19 cellular contexts compared by ENCODE assay signal in genomic region chr22:43168416-43169309, GRCh38. TPM values are rescaled to one million over a fixed set of nuclear protein-coding genes. Genes with fewer than 3 reads are reported as not detected.
DNase-seq lines count a peak whose midpoint lies in the region; FAIRE-seq and TF ChIP-seq lines count a peak whose summit lies in the region.
"Had no signal": no experiment of that assay in that cellular context is flagged by ENCODE, and none has a peak within 500 bp of the region (broad histone marks: within the 10 kb centered on the region; RNA-seq: fewer than 3 reads in every experiment).

No MANE protein-coding gene starts in this region.

- H3K4me3 Mint-ChIP-seq in H9 = peak overlapping the region in 1 of 2 experiments; percentile 25; a peak in 1 of 5 replicates
- H3K4me3 Mint-ChIP-seq in immature natural killer cell = no peak overlapping the region
- H3K4me3 Mint-ChIP-seq: CD4-positive, alpha-beta memory T cell; IgD-negative memory B cell had no signal

- H2BK120ac ChIP-seq in H9 (ENCODE audit: low read depth, low read length, poor library complexity, severe bottlenecking) = no peak overlapping the region

- H3K27me3 Mint-ChIP-seq in H9 (ENCODE audit: low read depth) = no peaks in the 10 kb centered on the region; the same call in none of the 2 replicates
- H3K27me3 Mint-ChIP-seq in immature natural killer cell (ENCODE audit: low read depth in 3 of 3) = peaks cover 0 to 2% (median 0%) of the 10 kb centered on the region in 3 donors
- H3K27me3 Mint-ChIP-seq: activated naive CD8-positive, alpha-beta T cell treated with anti-CD3 and anti-CD28 coated beads, Interleukin-2, amount 50 U/mL, for 24 hours; CD4-positive, alpha-beta memory T cell had no signal

- H3K27me3 ChIP-seq in H9 (ENCODE audit: insufficient read depth, low read length) (no peaks in the 10 kb centered on the region), mucosa of stomach (ENCODE audit: control insufficient read depth, insufficient read depth, low read length) (no peaks in the 10 kb centered on the region), small intestine (ENCODE audit: control insufficient read depth in 2 of 2, insufficient read depth in 2 of 2, low read length in 2 of 2) (no peaks in the 10 kb centered on the region)

- DNase-seq in AG10803 (ENCODE audit: low read depth) (peak; percentile 70), H9 (no peak), choroid plexus epithelial cell (ENCODE audit: low read depth) (peak; percentile 84), small intestine (no peak), immature natural killer cell (no peak), DMS79 treated with DMSO at 0.1 percent for 48 hours (lab: John Stamatoyannopoulos, UW) (no peak)
- DNase-seq in activated CD4-positive, alpha-beta T cell treated with anti-CD3 and anti-CD28 coated beads, Interleukin-2, amount 50 U/mL, for 48 hours = no peak
- DNase-seq: activated CD8-positive, alpha-beta memory T cell treated with anti-CD3 and anti-CD28 coated beads, Interleukin-2, amount 50 U/mL, for 48 hours; activated naive CD8-positive, alpha-beta T cell treated with anti-CD3 and anti-CD28 coated beads, Interleukin-2, amount 50 U/mL, for 24 hours; CD4-positive, alpha-beta memory T cell; dermis blood vessel endothelial cell; GDM1; NCI-H1417; NCI-H510A treated with DMSO at 0.1 percent for 48 hours; SW 1271 had no signal

- H3K23ac ChIP-seq in H9 (ENCODE audit: insufficient read length, low read depth, low read length) = no peak overlapping the region

- no peak overlapping the region for H2BK20ac ChIP-seq in H9 (ENCODE audit: low read depth, low read length, poor library complexity, severe bottlenecking)

- peaks cover 19 to 67% (median 56%) of the 10 kb centered on the region in 3 experiments; a peak in 6 of 7 replicates for H3K36me3 Mint-ChIP-seq in H9 (ENCODE audit: insufficient read depth in 1 of 3, low read depth in 3 of 3)
- H3K36me3 Mint-ChIP-seq in immature natural killer cell = peaks cover 0 to 11% (median 7%) of the 10 kb centered on the region in 3 donors

- H2BK5ac ChIP-seq in H9 (ENCODE audit: insufficient read length, low read length) = no peak overlapping the region

- H3K4me2 ChIP-seq in H9 (ENCODE audit: insufficient read depth, insufficient read length, low read length) = no peak overlapping the region

- no peaks in the 10 kb centered on the region for H3K79me1 ChIP-seq in H9 (ENCODE audit: insufficient read depth, low read depth, low read length, poor library complexity, severe bottlenecking)

- H3K4me1 ChIP-seq in H9 (ENCODE audit: insufficient read depth, low read length) (no peaks in the 10 kb centered on the region), mucosa of stomach (ENCODE audit: control insufficient read depth, insufficient read depth, low read length) (peaks cover 50% of the 10 kb centered on the region), small intestine (ENCODE audit: control insufficient read depth in 2 of 2, insufficient read depth in 1 of 2, low read depth in 1 of 2, low read length in 1 of 2) (no peaks in the 10 kb centered on the region)
- H3K4me1 ChIP-seq: parathyroid adenoma had no signal

- no peaks in the 10 kb centered on the region for H4K20me1 ChIP-seq in H9 (ENCODE audit: control insufficient read depth, insufficient read depth, insufficient read length)

- H3K36me3 ChIP-seq in mucosa of stomach (ENCODE audit: control insufficient read depth, insufficient read depth, low read length) = peaks cover 22% of the 10 kb centered on the region
- peaks cover 0 to 12% of the 10 kb centered on the region in 2 donors for H3K36me3 ChIP-seq in small intestine (ENCODE audit: control insufficient read depth in 2 of 2, insufficient read depth in 2 of 2, low read length in 2 of 2)

- H4K91ac ChIP-seq in H9 (ENCODE audit: insufficient read length, low read depth, low read length) = no peak overlapping the region

- no peaks in the 10 kb centered on the region for H3K23me2 ChIP-seq in H9 (ENCODE audit: insufficient read length, low read depth, low read length, poor library complexity, severe bottlenecking)

- H3K4me3 ChIP-seq in AG10803 (ENCODE audit: low read length) (no peak overlapping the region), choroid plexus epithelial cell (ENCODE audit: low read depth, low read length) (no peak overlapping the region), mucosa of stomach (ENCODE audit: low read length) (no peak overlapping the region), small intestine (ENCODE audit: low read depth in 1 of 2, low read length in 2 of 2) (no peak overlapping the region)
- H3K4me3 ChIP-seq: mucosa of descending colon had no signal

- no peak overlapping the region for H2AK5ac ChIP-seq in H9 (ENCODE audit: insufficient read length, low read length)

- no peaks in the 10 kb centered on the region for H3K79me2 ChIP-seq in H9 (ENCODE audit: insufficient read depth, low read length)
- H3K79me2 ChIP-seq: parathyroid adenoma had no signal

- no CpG with 5 or more reads among the region's 25 CpGs for WGBS in H9 (ENCODE audit: extremely low coverage, insufficient read length, low lambda C conversion rate)
- 83 to 93% (median 87%) methylated on average over 23 to 25 of the region's 25 CpGs for WGBS in small intestine, 3 donors

- no peak overlapping the region for H2BK15ac ChIP-seq in H9 (ENCODE audit: low read depth, low read length)

- no peak for FAIRE-seq in small intestine (lab: Jason Lieb, UNC)

- H3K9me3 Mint-ChIP-seq in H9 (no peaks in the 10 kb centered on the region), immature natural killer cell (no peaks in the 10 kb centered on the region)
- H3K9me3 Mint-ChIP-seq: activated naive CD8-positive, alpha-beta T cell treated with anti-CD3 and anti-CD28 coated beads, Interleukin-2, amount 50 U/mL, for 24 hours; CD4-positive, alpha-beta memory T cell; IgD-negative memory B cell had no signal

- H3K9ac ChIP-seq in H9 (ENCODE audit: extremely low read depth, insufficient read length, low read length) = no peak overlapping the region
- peak overlapping the region; percentile 34 for H3K9ac ChIP-seq in mucosa of stomach (ENCODE audit: low read length)
- H3K9ac ChIP-seq: parathyroid adenoma had no signal

- H3K18ac ChIP-seq in H9 (ENCODE audit: insufficient read length, low read depth, low read length) = no peak overlapping the region

- H3K9me3 ChIP-seq in H9 (ENCODE audit: control insufficient read depth, low read depth, low read length) (no peaks in the 10 kb centered on the region), mucosa of stomach (ENCODE audit: control insufficient read depth, low read length) (no peaks in the 10 kb centered on the region), small intestine (ENCODE audit: control insufficient read depth, low read depth) (no peaks in the 10 kb centered on the region)
- H3K9me3 ChIP-seq: mucosa of descending colon had no signal

- no peak overlapping the region for H4K5ac ChIP-seq in H9 (ENCODE audit: insufficient read length, low read depth, low read length)

- H4K8ac ChIP-seq in H9 (replicated peaks; ENCODE audit: insufficient read length, low read depth, low read length) = no peak overlapping the region

- peak overlapping the region in 2 of 3 experiments; percentile 81; a peak in 4 of 7 replicates for H3K27ac Mint-ChIP-seq in H9
- no peak overlapping the region for H3K27ac Mint-ChIP-seq in immature natural killer cell
- H3K27ac Mint-ChIP-seq: activated naive CD8-positive, alpha-beta T cell treated with anti-CD3 and anti-CD28 coated beads, Interleukin-2, amount 50 U/mL, for 24 hours had no signal

- peaks cover 0 to 3% of the 10 kb centered on the region in 2 experiments; a peak in 1 of 4 replicates for H3K4me1 Mint-ChIP-seq in H9
- H3K4me1 Mint-ChIP-seq in immature natural killer cell = peaks cover 9 to 17% of the 10 kb centered on the region in 2 donors
- H3K4me1 Mint-ChIP-seq: activated naive CD8-positive, alpha-beta T cell treated with anti-CD3 and anti-CD28 coated beads, Interleukin-2, amount 50 U/mL, for 24 hours had no signal

- H3K27ac ChIP-seq in H9 (ENCODE audit: insufficient read length, low read depth, low read length) (no peak overlapping the region), small intestine (ENCODE audit: low read depth in 1 of 2, low read length in 1 of 2) (no peak overlapping the region)
- H3K27ac ChIP-seq: parathyroid adenoma had no signal

- no peak overlapping the region for H3K56ac ChIP-seq in H9 (ENCODE audit: insufficient read length, low read depth, low read length)

- H2BK12ac ChIP-seq in H9 (ENCODE audit: insufficient read length, low read depth, low read length) = no peak overlapping the region

- H3T11ph ChIP-seq in H9 (ENCODE audit: low read length) = no peak overlapping the region

- no peak overlapping the region for H3K4ac ChIP-seq in H9 (ENCODE audit: low read depth, low read length)

- H3K14ac ChIP-seq in H9 (ENCODE audit: insufficient read depth, low read length) = no peak overlapping the region; the same call in 1 of the 2 replicates

- no peak overlapping the region for H2AFZ ChIP-seq in H9 (ENCODE audit: low read length)
- H2AFZ ChIP-seq: parathyroid adenoma had no signal

- TF ChIP-seq CTCF in AG10803 (conservative IDR thresholded peaks at IDR 0.05; ENCODE audit: low read length) = no peak
- no peak for TF ChIP-seq CTCF in H9 (conservative IDR thresholded peaks at IDR 0.05)
- peak; percentile 4 for TF ChIP-seq CTCF in choroid plexus epithelial cell (conservative IDR thresholded peaks at IDR 0.05; ENCODE audit: low read depth, low read length)

RNA-seq across cellular contexts. Expression of gene TSPO, which starts 17.3 kb away (rescaled TPM):
- 12.1 and 14.8 TPM in 2 replicates for total RNA-seq in H9 (2021)
- polyA plus RNA-seq in small intestine = 100 to 1,000 TPM; 222 to 375 (median 263) TPM
- polyA plus RNA-seq in immature natural killer cell = 100 to 1,000 TPM; 338 to 509 (median 463) TPM

RNA-seq across cellular contexts. Expression of gene TTLL12, which starts 18.3 kb away (rescaled TPM):
- 89.6 and 90.2 TPM in 2 replicates for total RNA-seq in H9 (2021)
- polyA plus RNA-seq in small intestine (10 to 100 TPM; 19.7 to 60.6 (median 22.2) TPM), immature natural killer cell (10 to 100 TPM; 10.8 to 17.5 (median 16.4) TPM)

RNA-seq across cellular contexts. Expression of gene MCAT, which starts 25.5 kb away (rescaled TPM):
- total RNA-seq in H9 (2021) = 20.3 and 21.5 TPM in 2 replicates
- 10 to 100 TPM in 2 of 3 donors, 1 to 10 TPM in 1; 9.8 to 25.7 (median 11.6) TPM for polyA plus RNA-seq in small intestine
- 10 to 100 TPM in 1 of 3 donors, 1 to 10 TPM in 2; 5.8 to 10.2 (median 9.6) TPM for polyA plus RNA-seq in immature natural killer cell

RNA-seq across cellular contexts. Expression of gene BIK, which starts 58.1 kb away (rescaled TPM):
- total RNA-seq in H9 (2021) = 6.8 and 8.3 TPM in 2 replicates
- 10 to 100 TPM; 14.7 to 26.2 (median 22.7) TPM for polyA plus RNA-seq in small intestine
- polyA plus RNA-seq in immature natural killer cell = 1 to 10 TPM in 1 of 3 donors, under 1 TPM in 1, not detected in 1; 0.45 to 1.6 TPM

Comparison
In these comparisons a context has a peak if more than half of its experiments do, and no peak if none do; other contexts are left out.
1. DNase-seq: peak in AG10803 (single experiment) and choroid plexus epithelial cell (single experiment); none in H9 (single experiment), small intestine (single experiment), immature natural killer cell (0 of 3), activated CD4-positive, alpha-beta T cell treated with anti-CD3 and anti-CD28 coated beads, Interleukin-2, amount 50 U/mL, for 48 hours (0 of 2) and DMS79 treated with DMSO at 0.1 percent for 48 hours (single experiment).
2. H3K27ac Mint-ChIP-seq: peak in H9 (2 of 3); none in immature natural killer cell (0 of 6).